In genomic region chr9:17906204-17906840, GRCh38 we compare ENCODE assay signal across 11 cellular contexts.
DNase-seq lines count a peak whose midpoint lies in the region; ATAC-seq and TF ChIP-seq lines count a peak whose summit lies in the region.
"Had no signal": no experiment of that assay in that cellular context is flagged by ENCODE, and none has a peak within 500 bp of the region (broad histone marks: within the 10 kb centered on the region; RNA-seq: fewer than 3 reads in every experiment).

No MANE protein-coding gene starts in this region.

- H3K4me1 ChIP-seq in RWPE2 (ENCODE audit: insufficient read depth, poor library complexity, severe bottlenecking) (no peaks in the 10 kb centered on the region), vagina (no peaks in the 10 kb centered on the region)

- DNase-seq in GM13976 (ENCODE audit: low spot score) (peak; percentile 9), RWPE2 (ENCODE audit: low spot score) (peak; percentile 37), retina (peak; percentile 81), vagina (ENCODE audit: extremely low spot score in 2 of 2) (no peak)
- DNase-seq: activated CD8-positive, alpha-beta T cell treated with anti-CD3 and anti-CD28 coated beads, Interleukin-2, amount 10 ng/mL, durations not matched to agents 7 days and 5 days; cerebellar nuclear complex; PC-9 had no signal

- ATAC-seq in RWPE2 (ENCODE audit: low read depth) (peak; percentile 38; the same call in 2 of the 3 replicates), GM18511 (IDR thresholded peaks at IDR 0.05; ENCODE audit: unreplicated experiment) (no peak), GM18873 (IDR thresholded peaks at IDR 0.05; ENCODE audit: low FRiP score, unreplicated experiment) (no peak), GM21723 (IDR thresholded peaks at IDR 0.05; ENCODE audit: unreplicated experiment) (no peak)
- ATAC-seq: activated CD8-positive, alpha-beta T cell treated with anti-CD3 and anti-CD28 coated beads, Interleukin-2, amount 10 ng/mL, durations not matched to agents 7 days and 5 days had no signal

- no peak for TF ChIP-seq POLR2A in vagina (IDR thresholded peaks at IDR 0.05)

- H3K4me3 ChIP-seq in RWPE2 (ENCODE audit: severe bottlenecking) (no peak overlapping the region), iPS-11a (ENCODE audit: low read depth, low read length) (peak overlapping the region; percentile 50), vagina (no peak overlapping the region)
- H3K4me3 ChIP-seq: PC-9 had no signal

- H3K36me3 ChIP-seq in RWPE2 (ENCODE audit: low read depth) (no peaks in the 10 kb centered on the region), vagina (no peaks in the 10 kb centered on the region)

- H3K27ac ChIP-seq in RWPE2 (ENCODE audit: poor library complexity, severe bottlenecking) (no peak overlapping the region), vagina (no peak overlapping the region)
- H3K27ac ChIP-seq: PC-9 had no signal

- no peaks in the 10 kb centered on the region for H3K9me3 ChIP-seq in RWPE2 (ENCODE audit: severe bottlenecking)
- no peaks in the 10 kb centered on the region for H3K9me3 ChIP-seq in vagina

- no peak for TF ChIP-seq CTCF in GM13976 (IDR thresholded peaks at IDR 0.05; ENCODE audit: borderline replicate concordance, control extremely low read depth, extremely low read depth, insufficient read depth, missing control alignments)
- no peak for TF ChIP-seq CTCF in RWPE2 (IDR thresholded peaks at IDR 0.05; ENCODE audit: poor library complexity, severe bottlenecking)
- no peak for TF ChIP-seq CTCF in vagina (IDR thresholded peaks at IDR 0.05)

- H3K27me3 ChIP-seq in RWPE2 (ENCODE audit: insufficient read depth, poor library complexity, severe bottlenecking), result peaks cover 44% of the 10 kb centered on the region
- H3K27me3 ChIP-seq in vagina, result no peaks in the 10 kb centered on the region

- in situ Hi-C loops in GM13976 (cut with MboI; ENCODE audit: low sequenced_read_pairs, unreplicated experiment), result no loop called here

- intact Hi-C loops in vagina (cut with DNase I), result no loop called here

Comparison
In these comparisons a context has a peak if more than half of its experiments do, and no peak if none do; other contexts are left out.
1. DNase-seq: peak in GM13976 (single experiment), RWPE2 (single experiment) and retina (single experiment); none in vagina (0 of 2).